1 cellular context compared by ENCODE assay signal in the genomic region with DNA sequence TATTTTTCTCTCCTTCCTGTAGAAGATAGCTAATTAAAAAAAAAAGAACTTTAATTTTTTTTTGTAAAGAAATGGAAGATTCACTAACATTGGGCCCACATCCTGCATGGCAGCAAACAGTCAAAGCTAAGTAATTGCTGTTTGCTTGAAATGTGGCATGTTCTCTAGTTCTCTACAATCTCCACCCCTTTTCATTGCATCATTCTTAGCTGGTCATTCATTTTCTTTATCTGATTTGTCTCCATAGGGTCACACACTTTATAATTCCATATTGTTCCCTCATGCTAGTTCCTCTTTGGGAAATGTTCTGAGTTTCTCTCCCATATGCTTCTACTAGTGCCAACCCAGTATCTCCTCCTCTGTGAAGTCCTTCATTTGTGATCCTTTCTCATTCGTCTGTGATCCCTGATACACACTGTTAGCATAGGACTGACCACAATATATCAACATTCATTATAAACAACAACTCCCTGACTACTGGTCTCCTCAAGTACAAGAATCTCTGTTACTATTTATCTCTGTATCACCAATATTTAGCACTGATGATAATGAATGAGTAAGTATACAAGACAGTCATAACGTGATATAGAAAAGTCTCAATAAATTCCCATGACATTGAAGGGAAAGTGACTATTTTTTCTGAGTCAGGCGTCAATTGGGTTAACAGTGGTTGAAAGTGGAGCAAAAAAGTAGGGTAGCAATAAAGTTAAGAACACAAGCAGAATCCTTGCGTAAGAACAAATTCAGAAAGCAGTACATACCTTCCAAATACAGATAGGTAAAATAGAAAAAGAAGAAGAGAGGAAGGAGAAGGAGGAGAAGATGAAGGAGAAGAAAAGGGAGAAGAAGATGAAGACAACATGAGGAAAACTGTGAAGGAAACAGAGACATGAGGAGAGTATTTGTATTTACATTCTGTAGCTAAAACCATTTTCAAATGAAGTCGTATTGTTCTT.
TF ChIP-seq lines count a peak whose summit lies in the region.

No MANE protein-coding gene starts in this region.

TF ChIP-seq in K562, 482 proteins besides CTCF, POLR2A, EP300 and RAD21 (continued from another document and continues in another):
- TF ChIP-seq, protein P1, sequence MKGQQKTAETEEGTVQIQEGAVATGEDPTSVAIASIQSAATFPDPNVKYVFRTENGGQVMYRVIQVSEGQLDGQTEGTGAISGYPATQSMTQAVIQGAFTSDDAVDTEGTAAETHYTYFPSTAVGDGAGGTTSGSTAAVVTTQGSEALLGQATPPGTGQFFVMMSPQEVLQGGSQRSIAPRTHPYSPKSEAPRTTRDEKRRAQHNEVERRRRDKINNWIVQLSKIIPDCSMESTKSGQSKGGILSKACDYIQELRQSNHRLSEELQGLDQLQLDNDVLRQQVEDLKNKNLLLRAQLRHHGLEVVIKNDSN (CRISPR knock-in tag; IDR thresholded peaks at IDR 0.05) = no peak
- TF ChIP-seq BRD9 (IDR thresholded peaks at IDR 0.05; ENCODE audit: low read depth, partially characterized antibody) (peak; percentile 25), ESRRA (IDR thresholded peaks at IDR 0.05; ENCODE audit: borderline replicate concordance, low read depth) (0 out of 2 replicates have a peak, but pooled peaks have one; percentile 39), PHF20 (IDR thresholded peaks at IDR 0.05; ENCODE audit: partially characterized antibody) (no peak), ZNF75A (CRISPR knock-in tag; IDR thresholded peaks at IDR 0.05) (no peak), ZBED1 (IDR thresholded peaks at IDR 0.05) (no peak), HMGN3 (IDR thresholded peaks at IDR 0.05; ENCODE audit: borderline replicate concordance, extremely low read depth, insufficient read length, low read depth, low read length) (no peak), NEUROD1 (IDR thresholded peaks at IDR 0.05; ENCODE audit: borderline replicate concordance, low read depth, low read length, partially characterized antibody) (no peak), TRIM28 (IDR thresholded peaks at IDR 0.05) (no peak), MTF1 (CRISPR knock-in tag; IDR thresholded peaks at IDR 0.05; ENCODE audit: borderline replicate concordance) (no peak), JUND (IDR thresholded peaks at IDR 0.05; ENCODE audit: borderline replicate concordance, low read depth, low read length) (peak; percentile 91), JUND (tag; IDR thresholded peaks at IDR 0.05; ENCODE audit: borderline replicate concordance, low read depth, low read length) (peak; percentile 90), PRMT5 (CRISPR knock-in tag; IDR thresholded peaks at IDR 0.05) (no peak), EHMT2 (IDR thresholded peaks at IDR 0.05) (peak; percentile 30), ZNF133 (CRISPR knock-in tag; IDR thresholded peaks at IDR 0.05) (no peak), MCM7 (IDR thresholded peaks at IDR 0.05) (no peak)
- TF ChIP-seq, protein P2, sequence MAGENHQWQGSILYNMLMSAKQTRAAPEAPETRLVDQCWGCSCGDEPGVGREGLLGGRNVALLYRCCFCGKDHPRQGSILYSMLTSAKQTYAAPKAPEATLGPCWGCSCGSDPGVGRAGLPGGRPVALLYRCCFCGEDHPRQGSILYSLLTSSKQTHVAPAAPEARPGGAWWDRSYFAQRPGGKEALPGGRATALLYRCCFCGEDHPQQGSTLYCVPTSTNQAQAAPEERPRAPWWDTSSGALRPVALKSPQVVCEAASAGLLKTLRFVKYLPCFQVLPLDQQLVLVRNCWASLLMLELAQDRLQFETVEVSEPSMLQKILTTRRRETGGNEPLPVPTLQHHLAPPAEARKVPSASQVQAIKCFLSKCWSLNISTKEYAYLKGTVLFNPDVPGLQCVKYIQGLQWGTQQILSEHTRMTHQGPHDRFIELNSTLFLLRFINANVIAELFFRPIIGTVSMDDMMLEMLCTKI (IDR thresholded peaks at IDR 0.05; ENCODE audit: partially characterized antibody) = no peak
- TF ChIP-seq, protein P3, sequence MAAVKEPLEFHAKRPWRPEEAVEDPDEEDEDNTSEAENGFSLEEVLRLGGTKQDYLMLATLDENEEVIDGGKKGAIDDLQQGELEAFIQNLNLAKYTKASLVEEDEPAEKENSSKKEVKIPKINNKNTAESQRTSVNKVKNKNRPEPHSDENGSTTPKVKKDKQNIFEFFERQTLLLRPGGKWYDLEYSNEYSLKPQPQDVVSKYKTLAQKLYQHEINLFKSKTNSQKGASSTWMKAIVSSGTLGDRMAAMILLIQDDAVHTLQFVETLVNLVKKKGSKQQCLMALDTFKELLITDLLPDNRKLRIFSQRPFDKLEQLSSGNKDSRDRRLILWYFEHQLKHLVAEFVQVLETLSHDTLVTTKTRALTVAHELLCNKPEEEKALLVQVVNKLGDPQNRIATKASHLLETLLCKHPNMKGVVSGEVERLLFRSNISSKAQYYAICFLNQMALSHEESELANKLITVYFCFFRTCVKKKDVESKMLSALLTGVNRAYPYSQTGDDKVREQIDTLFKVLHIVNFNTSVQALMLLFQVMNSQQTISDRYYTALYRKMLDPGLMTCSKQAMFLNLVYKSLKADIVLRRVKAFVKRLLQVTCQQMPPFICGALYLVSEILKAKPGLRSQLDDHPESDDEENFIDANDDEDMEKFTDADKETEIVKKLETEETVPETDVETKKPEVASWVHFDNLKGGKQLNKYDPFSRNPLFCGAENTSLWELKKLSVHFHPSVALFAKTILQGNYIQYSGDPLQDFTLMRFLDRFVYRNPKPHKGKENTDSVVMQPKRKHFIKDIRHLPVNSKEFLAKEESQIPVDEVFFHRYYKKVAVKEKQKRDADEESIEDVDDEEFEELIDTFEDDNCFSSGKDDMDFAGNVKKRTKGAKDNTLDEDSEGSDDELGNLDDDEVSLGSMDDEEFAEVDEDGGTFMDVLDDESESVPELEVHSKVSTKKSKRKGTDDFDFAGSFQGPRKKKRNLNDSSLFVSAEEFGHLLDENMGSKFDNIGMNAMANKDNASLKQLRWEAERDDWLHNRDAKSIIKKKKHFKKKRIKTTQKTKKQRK (IDR thresholded peaks at IDR 0.05; ENCODE audit: borderline replicate concordance, low read depth, low read length) = no peak
- TF ChIP-seq, protein P4, sequence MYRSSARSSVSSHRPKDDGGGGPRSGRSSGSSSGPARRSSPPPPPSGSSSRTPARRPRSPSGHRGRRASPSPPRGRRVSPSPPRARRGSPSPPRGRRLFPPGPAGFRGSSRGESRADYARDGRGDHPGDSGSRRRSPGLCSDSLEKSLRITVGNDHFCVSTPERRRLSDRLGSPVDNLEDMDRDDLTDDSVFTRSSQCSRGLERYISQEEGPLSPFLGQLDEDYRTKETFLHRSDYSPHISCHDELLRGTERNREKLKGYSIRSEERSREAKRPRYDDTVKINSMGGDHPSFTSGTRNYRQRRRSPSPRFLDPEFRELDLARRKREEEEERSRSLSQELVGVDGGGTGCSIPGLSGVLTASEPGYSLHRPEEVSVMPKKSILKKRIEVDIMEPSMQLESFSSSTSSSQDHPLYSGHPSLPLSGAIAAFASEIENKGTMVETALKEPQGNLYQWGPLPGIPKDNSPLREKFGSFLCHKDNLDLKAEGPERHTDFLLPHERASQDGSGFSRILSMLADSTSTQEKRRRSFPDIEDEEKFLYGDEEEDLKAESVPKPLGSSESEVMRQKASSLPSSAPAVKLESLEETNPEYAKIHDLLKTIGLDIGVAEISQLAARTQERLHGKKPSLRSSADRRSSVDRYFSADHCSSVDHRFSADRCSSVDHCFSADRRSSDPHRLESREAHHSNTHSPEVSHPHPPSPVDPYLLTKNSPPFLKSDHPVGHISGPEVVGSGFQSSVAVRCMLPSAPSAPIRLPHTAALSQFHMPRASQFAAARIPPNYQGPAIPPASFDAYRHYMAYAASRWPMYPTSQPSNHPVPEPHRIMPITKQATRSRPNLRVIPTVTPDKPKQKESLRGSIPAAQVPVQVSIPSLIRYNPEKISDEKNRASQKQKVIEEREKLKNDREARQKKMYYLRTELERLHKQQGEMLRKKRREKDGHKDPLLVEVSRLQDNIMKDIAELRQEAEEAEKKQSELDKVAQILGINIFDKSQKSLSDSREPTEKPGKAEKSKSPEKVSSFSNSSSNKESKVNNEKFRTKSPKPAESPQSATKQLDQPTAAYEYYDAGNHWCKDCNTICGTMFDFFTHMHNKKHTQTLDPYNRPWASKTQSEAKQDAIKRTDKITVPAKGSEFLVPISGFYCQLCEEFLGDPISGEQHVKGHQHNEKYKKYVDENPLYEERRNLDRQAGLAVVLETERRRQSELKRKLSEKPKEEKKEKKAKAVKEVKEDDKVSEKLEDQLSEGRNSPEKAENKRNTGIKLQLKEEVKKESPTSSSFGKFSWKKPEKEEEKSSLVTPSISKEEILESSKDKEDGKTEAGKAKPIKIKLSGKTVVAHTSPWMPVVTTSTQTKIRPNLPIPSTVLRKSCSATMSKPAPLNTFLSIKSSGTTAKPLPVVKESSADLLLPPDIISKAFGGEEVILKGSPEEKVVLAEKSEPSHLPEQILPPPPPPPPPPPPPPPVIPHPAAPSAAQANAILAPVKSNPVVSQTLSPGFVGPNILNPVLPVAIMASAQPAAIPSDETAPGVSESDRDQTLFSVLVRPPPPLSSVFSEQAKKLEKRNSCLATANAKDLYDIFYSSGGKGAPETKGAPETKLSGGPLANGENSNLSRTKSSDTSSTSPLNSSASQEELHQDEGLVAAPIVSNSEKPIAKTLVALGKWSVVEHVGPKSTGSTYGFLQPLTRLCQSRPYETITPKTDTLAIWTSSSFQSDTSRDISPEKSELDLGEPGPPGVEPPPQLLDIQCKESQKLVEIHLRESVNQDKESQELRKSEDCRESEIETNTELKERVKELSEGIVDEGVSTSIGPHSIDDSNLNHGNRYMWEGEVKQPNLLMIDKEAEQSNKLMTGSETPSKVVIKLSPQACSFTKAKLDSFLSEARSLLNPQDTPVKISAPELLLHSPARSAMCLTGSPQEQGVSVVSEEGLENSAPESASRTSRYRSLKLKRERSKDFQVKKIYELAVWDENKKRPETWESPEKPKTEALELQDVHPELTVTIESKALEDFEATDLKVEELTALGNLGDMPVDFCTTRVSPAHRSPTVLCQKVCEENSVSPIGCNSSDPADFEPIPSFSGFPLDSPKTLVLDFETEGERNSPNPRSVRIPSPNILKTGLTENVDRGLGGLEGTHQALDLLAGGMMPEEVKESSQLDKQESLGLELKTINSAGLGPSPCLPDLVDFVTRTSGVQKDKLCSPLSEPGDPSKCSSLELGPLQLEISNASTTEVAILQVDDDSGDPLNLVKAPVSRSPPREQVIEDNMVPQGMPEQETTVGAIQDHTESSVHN (IDR thresholded peaks at IDR 0.05; ENCODE audit: borderline replicate concordance in 1 of 2, low read depth in 1 of 2) = peak in 1 of 2 experiments; percentile 55; a peak in 1 of 4 replicates
- TF ChIP-seq, protein P5, sequence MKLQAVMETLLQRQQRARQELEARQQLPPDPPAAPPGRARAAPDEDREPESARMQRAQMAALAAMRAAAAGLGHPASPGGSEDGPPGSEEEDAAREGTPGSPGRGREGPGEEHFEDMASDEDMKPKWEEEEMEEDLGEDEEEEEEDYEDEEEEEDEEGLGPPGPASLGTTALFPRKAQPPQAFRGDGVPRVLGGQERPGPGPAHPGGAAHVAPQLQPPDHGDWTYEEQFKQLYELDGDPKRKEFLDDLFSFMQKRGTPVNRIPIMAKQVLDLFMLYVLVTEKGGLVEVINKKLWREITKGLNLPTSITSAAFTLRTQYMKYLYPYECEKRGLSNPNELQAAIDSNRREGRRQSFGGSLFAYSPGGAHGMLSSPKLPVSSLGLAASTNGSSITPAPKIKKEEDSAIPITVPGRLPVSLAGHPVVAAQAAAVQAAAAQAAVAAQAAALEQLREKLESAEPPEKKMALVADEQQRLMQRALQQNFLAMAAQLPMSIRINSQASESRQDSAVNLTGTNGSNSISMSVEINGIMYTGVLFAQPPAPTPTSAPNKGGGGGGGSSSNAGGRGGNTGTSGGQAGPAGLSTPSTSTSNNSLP (IDR thresholded peaks at IDR 0.05; ENCODE audit: borderline replicate concordance, low read depth, low read length) = peak; percentile 48; the same call in 1 of the 2 replicates
- TF ChIP-seq, protein P6, sequence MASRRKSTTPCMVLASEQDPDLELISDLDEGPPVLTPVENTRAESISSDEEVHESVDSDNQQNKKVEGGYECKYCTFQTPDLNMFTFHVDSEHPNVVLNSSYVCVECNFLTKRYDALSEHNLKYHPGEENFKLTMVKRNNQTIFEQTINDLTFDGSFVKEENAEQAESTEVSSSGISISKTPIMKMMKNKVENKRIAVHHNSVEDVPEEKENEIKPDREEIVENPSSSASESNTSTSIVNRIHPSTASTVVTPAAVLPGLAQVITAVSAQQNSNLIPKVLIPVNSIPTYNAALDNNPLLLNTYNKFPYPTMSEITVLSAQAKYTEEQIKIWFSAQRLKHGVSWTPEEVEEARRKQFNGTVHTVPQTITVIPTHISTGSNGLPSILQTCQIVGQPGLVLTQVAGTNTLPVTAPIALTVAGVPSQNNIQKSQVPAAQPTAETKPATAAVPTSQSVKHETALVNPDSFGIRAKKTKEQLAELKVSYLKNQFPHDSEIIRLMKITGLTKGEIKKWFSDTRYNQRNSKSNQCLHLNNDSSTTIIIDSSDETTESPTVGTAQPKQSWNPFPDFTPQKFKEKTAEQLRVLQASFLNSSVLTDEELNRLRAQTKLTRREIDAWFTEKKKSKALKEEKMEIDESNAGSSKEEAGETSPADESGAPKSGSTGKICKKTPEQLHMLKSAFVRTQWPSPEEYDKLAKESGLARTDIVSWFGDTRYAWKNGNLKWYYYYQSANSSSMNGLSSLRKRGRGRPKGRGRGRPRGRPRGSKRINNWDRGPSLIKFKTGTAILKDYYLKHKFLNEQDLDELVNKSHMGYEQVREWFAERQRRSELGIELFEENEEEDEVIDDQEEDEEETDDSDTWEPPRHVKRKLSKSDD (conservative IDR thresholded peaks at IDR 0.05; ENCODE audit: low read length) = no peak
- TF ChIP-seq, protein P7, sequence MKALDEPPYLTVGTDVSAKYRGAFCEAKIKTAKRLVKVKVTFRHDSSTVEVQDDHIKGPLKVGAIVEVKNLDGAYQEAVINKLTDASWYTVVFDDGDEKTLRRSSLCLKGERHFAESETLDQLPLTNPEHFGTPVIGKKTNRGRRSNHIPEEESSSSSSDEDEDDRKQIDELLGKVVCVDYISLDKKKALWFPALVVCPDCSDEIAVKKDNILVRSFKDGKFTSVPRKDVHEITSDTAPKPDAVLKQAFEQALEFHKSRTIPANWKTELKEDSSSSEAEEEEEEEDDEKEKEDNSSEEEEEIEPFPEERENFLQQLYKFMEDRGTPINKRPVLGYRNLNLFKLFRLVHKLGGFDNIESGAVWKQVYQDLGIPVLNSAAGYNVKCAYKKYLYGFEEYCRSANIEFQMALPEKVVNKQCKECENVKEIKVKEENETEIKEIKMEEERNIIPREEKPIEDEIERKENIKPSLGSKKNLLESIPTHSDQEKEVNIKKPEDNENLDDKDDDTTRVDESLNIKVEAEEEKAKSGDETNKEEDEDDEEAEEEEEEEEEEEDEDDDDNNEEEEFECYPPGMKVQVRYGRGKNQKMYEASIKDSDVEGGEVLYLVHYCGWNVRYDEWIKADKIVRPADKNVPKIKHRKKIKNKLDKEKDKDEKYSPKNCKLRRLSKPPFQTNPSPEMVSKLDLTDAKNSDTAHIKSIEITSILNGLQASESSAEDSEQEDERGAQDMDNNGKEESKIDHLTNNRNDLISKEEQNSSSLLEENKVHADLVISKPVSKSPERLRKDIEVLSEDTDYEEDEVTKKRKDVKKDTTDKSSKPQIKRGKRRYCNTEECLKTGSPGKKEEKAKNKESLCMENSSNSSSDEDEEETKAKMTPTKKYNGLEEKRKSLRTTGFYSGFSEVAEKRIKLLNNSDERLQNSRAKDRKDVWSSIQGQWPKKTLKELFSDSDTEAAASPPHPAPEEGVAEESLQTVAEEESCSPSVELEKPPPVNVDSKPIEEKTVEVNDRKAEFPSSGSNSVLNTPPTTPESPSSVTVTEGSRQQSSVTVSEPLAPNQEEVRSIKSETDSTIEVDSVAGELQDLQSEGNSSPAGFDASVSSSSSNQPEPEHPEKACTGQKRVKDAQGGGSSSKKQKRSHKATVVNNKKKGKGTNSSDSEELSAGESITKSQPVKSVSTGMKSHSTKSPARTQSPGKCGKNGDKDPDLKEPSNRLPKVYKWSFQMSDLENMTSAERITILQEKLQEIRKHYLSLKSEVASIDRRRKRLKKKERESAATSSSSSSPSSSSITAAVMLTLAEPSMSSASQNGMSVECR (CRISPR knock-in tag; IDR thresholded peaks at IDR 0.05) = no peak
